ENCODE assay signal across 1 cellular context in the genomic region with DNA sequence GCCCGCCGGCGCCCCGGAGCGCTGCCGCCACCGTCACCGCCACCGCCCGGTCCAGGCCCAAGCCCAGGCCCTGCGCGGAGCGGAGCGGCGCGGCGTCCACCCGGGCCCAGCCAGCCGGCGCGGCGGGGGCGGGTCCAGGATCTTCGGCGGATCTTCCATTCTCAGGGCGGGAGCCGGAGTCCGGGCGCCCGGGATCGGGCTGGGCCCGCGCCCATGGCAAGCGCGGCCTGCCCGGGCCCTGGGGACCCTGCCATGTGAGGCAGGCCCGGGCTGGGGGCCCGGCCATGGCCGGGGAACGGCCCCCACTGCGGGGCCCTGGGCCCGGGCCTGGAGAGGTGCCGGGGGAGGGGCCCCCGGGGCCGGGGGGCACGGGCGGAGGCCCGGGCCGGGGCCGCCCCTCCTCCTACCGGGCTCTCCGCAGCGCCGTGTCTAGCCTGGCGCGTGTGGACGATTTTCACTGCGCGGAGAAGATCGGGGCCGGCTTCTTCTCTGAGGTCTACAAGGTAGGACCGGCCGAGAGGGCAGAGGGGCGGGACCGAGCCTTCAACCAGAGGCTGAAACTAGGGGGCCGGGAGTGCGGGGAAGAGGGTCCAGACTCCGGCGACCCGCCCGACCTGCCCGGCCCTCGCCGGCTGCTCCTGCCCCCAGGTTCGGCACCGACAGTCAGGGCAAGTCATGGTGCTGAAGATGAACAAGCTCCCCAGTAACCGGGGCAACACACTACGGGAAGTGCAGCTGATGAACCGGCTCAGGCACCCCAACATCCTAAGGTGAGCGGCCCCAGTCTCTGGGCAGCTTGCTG.
A peak's percentile ranks its signal among the peaks of the same experiment; 100 is the strongest.
TF ChIP-seq lines count a peak whose summit lies in the region.

No MANE protein-coding gene starts in this region.

TF ChIP-seq in H1, 55 proteins besides CTCF, POLR2A, EP300 and RAD21:
- TF ChIP-seq CTBP2 (IDR thresholded peaks at IDR 0.05; ENCODE audit: borderline replicate concordance, insufficient read depth, insufficient read length, low read length): peak; percentile 16
- peak; percentile 10 for TF ChIP-seq KDM4A (IDR thresholded peaks at IDR 0.05; ENCODE audit: low read depth, low read length, severe bottlenecking)
- peak; percentile 2 to 51; a peak in 2 of 4 replicates for TF ChIP-seq SIN3A (conservative IDR thresholded peaks at IDR 0.05 in 1 of 2, IDR thresholded peaks at IDR 0.05 in 1 of 2; ENCODE audit: low read depth in 1 of 2, low read length in 2 of 2)
- no peak for TF ChIP-seq TAF7 (optimal IDR thresholded peaks at IDR 0.05; ENCODE audit: borderline replicate concordance, low read depth, low read length)
- 0 out of 4 replicates have a peak, but pooled peaks of 1 of the 2 experiments have one; percentile 27 for TF ChIP-seq HDAC2 (IDR thresholded peaks at IDR 0.05; ENCODE audit: borderline replicate concordance in 1 of 2, low read depth in 2 of 2, low read length in 2 of 2)
- TF ChIP-seq FOSL1 (IDR thresholded peaks at IDR 0.05; ENCODE audit: insufficient read depth, low read depth, low read length): no peak
- TF ChIP-seq TBP (IDR thresholded peaks at IDR 0.05; ENCODE audit: low read depth, low read length): no peak; the same call in 1 of the 2 replicates
- TF ChIP-seq YY1 (IDR thresholded peaks at IDR 0.05; ENCODE audit: low read depth, low read length): no peak
- TF ChIP-seq CBX5 (IDR thresholded peaks at IDR 0.05; ENCODE audit: low read depth, low read length): no peak
- no peak for TF ChIP-seq SIRT6 (IDR thresholded peaks at IDR 0.05; ENCODE audit: low read length)
- TF ChIP-seq PHF8 (conservative IDR thresholded peaks at IDR 0.05; ENCODE audit: low read depth, low read length): 0 out of 2 replicates have a peak, but pooled peaks have one; percentile 18
